ENCODE assay signal across 1 cellular context in the genomic region with DNA sequence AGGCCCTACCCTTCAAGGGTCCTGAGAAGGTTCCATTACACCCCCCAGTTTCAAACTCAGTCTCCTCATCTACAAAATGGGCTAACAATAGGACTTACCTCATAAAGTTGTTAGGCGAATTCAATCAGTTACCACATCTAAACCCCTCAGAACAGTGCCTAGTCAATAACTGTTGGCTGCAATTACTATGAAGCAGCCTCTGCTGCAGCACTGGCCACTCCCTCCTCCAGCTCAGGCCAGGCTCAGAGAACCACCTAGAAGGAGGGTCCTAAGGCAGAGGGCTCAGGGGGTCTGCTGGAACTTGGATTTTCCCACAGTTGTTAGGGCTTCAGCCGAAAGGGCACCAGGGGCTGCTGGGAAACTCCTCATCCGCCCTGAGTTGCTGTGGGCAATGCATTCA.
TF ChIP-seq lines count a peak whose summit lies in the region.

No MANE protein-coding gene starts in this region.

TF ChIP-seq in IMR-90, 13 proteins besides CTCF, POLR2A, EP300 and RAD21:
- TF ChIP-seq CHD1 (IDR thresholded peaks at IDR 0.05; ENCODE audit: low read depth, low read length) = no peak
- no peak for TF ChIP-seq MAZ (IDR thresholded peaks at IDR 0.05; ENCODE audit: borderline replicate concordance, low read depth, low read length)
- TF ChIP-seq MXI1 (IDR thresholded peaks at IDR 0.05; ENCODE audit: borderline replicate concordance, low read depth, low read length) = no peak
- TF ChIP-seq ELK1 (IDR thresholded peaks at IDR 0.05; ENCODE audit: borderline replicate concordance, low read depth, low read length) = no peak
- TF ChIP-seq MAFK (IDR thresholded peaks at IDR 0.05; ENCODE audit: low read depth, low read length) = no peak
- no peak for TF ChIP-seq CEBPB (IDR thresholded peaks at IDR 0.05; ENCODE audit: low read depth, low read length)
- TF ChIP-seq FOS (IDR thresholded peaks at IDR 0.05; ENCODE audit: low read depth, low read length) = no peak
- no peak for TF ChIP-seq USF2 (IDR thresholded peaks at IDR 0.05; ENCODE audit: low read depth, low read length)
- no peak for TF ChIP-seq RCOR1 (IDR thresholded peaks at IDR 0.05; ENCODE audit: insufficient replicate concordance, low read length)
- no peak for TF ChIP-seq SMC3 (IDR thresholded peaks at IDR 0.05; ENCODE audit: low read depth, low read length)
- no peak for TF ChIP-seq NFE2L2 (IDR thresholded peaks at IDR 0.05; ENCODE audit: low read depth, low read length)
- TF ChIP-seq RFX5 (IDR thresholded peaks at IDR 0.05; ENCODE audit: low read depth, low read length) = no peak
- TF ChIP-seq BHLHE40 (IDR thresholded peaks at IDR 0.05; ENCODE audit: low read depth, low read length) = no peak
